In genomic region chr2:240248981-240249422, GRCh38 we compare ENCODE assay signal across 22 cellular contexts.
DNase-seq lines count a peak whose midpoint lies in the region; ATAC-seq and TF ChIP-seq lines count a peak whose summit lies in the region.
"Had no signal": no experiment of that assay in that cellular context is flagged by ENCODE, and none has a peak within 500 bp of the region (broad histone marks: within the 10 kb centered on the region; RNA-seq: fewer than 3 reads in every experiment).

No MANE protein-coding gene starts in this region.

- CTCF ChIA-PET in activated CD4-positive, alpha-beta memory T cell treated with anti-CD3 and anti-CD28 coated beads, Interleukin-2, amount 10 ng/mL, durations not matched to agents 7 days and 5 days (lab: Charles Lee): no interaction called here

- H3K27me3 ChIP-seq in lower lobe of right lung (ENCODE audit: low read depth): no peaks in the 10 kb centered on the region
- H3K27me3 ChIP-seq: upper lobe of right lung had no signal

- no peak overlapping the region for H3K4me3 Mint-ChIP-seq in activated CD4-positive, alpha-beta memory T cell treated with anti-CD3 and anti-CD28 coated beads, Interleukin-2, amount 10 ng/mL, durations not matched to agents 7 days and 5 days
- H3K4me3 Mint-ChIP-seq: activated CD4-positive, alpha-beta T cell treated with anti-CD3 and anti-CD28 coated beads for 36 hours; activated T-cell treated with anti-CD3 and anti-CD28 coated beads, Interleukin-2, amount 50 U/mL, for 4 hours; CD4-positive, CD25-positive, alpha-beta regulatory T cell; effector memory CD8-positive, alpha-beta T cell; stimulated activated naive B cell treated with anti-CD40 and anti-IgM and Interleukin-4, amounts not matched to agents 10 μg/mL and 1 μg/mL and 100 μg/mL, for 72 hours had no signal

- no peak overlapping the region for H3K27ac ChIP-seq in lower lobe of right lung
- H3K27ac ChIP-seq: HL-60, upper lobe of right lung had no signal

- H3K36me3 Mint-ChIP-seq in activated CD4-positive, alpha-beta memory T cell treated with anti-CD3 and anti-CD28 coated beads, Interleukin-2, amount 10 ng/mL, durations not matched to agents 7 days and 5 days (ENCODE audit: low read depth): no peaks in the 10 kb centered on the region
- H3K36me3 Mint-ChIP-seq: CD4-positive, CD25-positive, alpha-beta regulatory T cell; stimulated activated naive B cell treated with anti-CD40 and anti-IgM and Interleukin-4, amounts not matched to agents 10 μg/mL and 1 μg/mL and 100 μg/mL, for 72 hours had no signal

- H3K4me1 Mint-ChIP-seq in activated CD4-positive, alpha-beta memory T cell treated with anti-CD3 and anti-CD28 coated beads, Interleukin-2, amount 10 ng/mL, durations not matched to agents 7 days and 5 days: no peaks in the 10 kb centered on the region
- H3K4me1 Mint-ChIP-seq: activated CD4-positive, alpha-beta T cell treated with anti-CD3 and anti-CD28 coated beads for 36 hours; CD4-positive, CD25-positive, alpha-beta regulatory T cell; stimulated activated naive B cell treated with anti-CD40 and anti-IgM and Interleukin-4, amounts not matched to agents 10 μg/mL and 1 μg/mL and 100 μg/mL, for 72 hours had no signal

- H3K27ac Mint-ChIP-seq in activated CD4-positive, alpha-beta memory T cell treated with anti-CD3 and anti-CD28 coated beads, Interleukin-2, amount 10 ng/mL, durations not matched to agents 7 days and 5 days: no peak overlapping the region
- H3K27ac Mint-ChIP-seq: activated CD4-positive, alpha-beta T cell treated with anti-CD3 and anti-CD28 coated beads for 36 hours; effector memory CD8-positive, alpha-beta T cell; stimulated activated naive B cell treated with anti-CD40 and anti-IgM and Interleukin-4, amounts not matched to agents 10 μg/mL and 1 μg/mL and 100 μg/mL, for 72 hours had no signal

- peak; percentile 28 for DNase-seq in activated CD8-positive, alpha-beta memory T cell treated with anti-CD3 and anti-CD28 coated beads for 24 hours
- no peak for DNase-seq in activated CD8-positive, alpha-beta memory T cell treated with anti-CD3 and anti-CD28 coated beads, Interleukin-2, amount 50 U/mL, for 4 hours
- peak; percentile 4 for DNase-seq in activated CD4-positive, alpha-beta memory T cell treated with anti-CD3 and anti-CD28 coated beads, Interleukin-2, amount 10 ng/mL, durations not matched to agents 7 days and 5 days
- DNase-seq in lower lobe of right lung (peak; percentile 43), NCI-H526 treated with DMSO at 0.1 percent for 48 hours (lab: John Stamatoyannopoulos, UW) (no peak)
- DNase-seq in stimulated activated CD8-positive, alpha-beta memory T cell treated with anti-CD3 and anti-CD28 coated beads, Interleukin-4, amount 100 ng/mL, for 48 hours: peak; percentile 12
- DNase-seq: activated CD4-positive, alpha-beta T cell treated with anti-CD3 and anti-CD28 coated beads for 36 hours; activated T-cell treated with anti-CD3 and anti-CD28 coated beads, Interleukin-2, amount 50 U/mL, for 4 hours; CD4-positive, CD25-positive, alpha-beta regulatory T cell; central memory CD4-positive, alpha-beta T cell; effector memory CD8-positive, alpha-beta T cell; KBM-7; NCI-H2029 treated with DMSO at 0.1 percent for 48 hours; NCI-H69; stimulated activated CD4-positive, alpha-beta T cell treated with anti-CD3 and anti-CD28 coated beads, Interleukin-12 subunit alpha, Interleukin-12 subunit beta, amount 100 ng/mL, for 4 hours; stimulated activated naive B cell treated with anti-CD40 and anti-IgM and Interleukin-4, amounts not matched to agents 10 μg/mL and 1 μg/mL and 100 μg/mL, for 72 hours; T-helper 9 cell had no signal

- no peaks in the 10 kb centered on the region for H3K9me3 ChIP-seq in lower lobe of right lung
- H3K9me3 ChIP-seq: prostate gland, upper lobe of right lung had no signal

- H3K9me3 Mint-ChIP-seq in activated CD4-positive, alpha-beta memory T cell treated with anti-CD3 and anti-CD28 coated beads, Interleukin-2, amount 10 ng/mL, durations not matched to agents 7 days and 5 days: no peaks in the 10 kb centered on the region
- H3K9me3 Mint-ChIP-seq: activated T-cell treated with anti-CD3 and anti-CD28 coated beads, Interleukin-2, amount 50 U/mL, for 4 hours; CD4-positive, CD25-positive, alpha-beta regulatory T cell had no signal

- peaks cover 2% of the 10 kb centered on the region for H3K27me3 Mint-ChIP-seq in activated CD4-positive, alpha-beta memory T cell treated with anti-CD3 and anti-CD28 coated beads, Interleukin-2, amount 10 ng/mL, durations not matched to agents 7 days and 5 days

- TF ChIP-seq CTCF in lower lobe of right lung (IDR thresholded peaks at IDR 0.05): no peak

- H3K4me3 ChIP-seq in lower lobe of right lung: no peak overlapping the region
- H3K4me3 ChIP-seq: prostate gland, upper lobe of right lung had no signal

- H3K4me1 ChIP-seq in lower lobe of right lung: peaks cover 26% of the 10 kb centered on the region
- H3K4me1 ChIP-seq: prostate gland had no signal

- no peaks in the 10 kb centered on the region for H3K36me3 ChIP-seq in lower lobe of right lung
- H3K36me3 ChIP-seq: prostate gland, upper lobe of right lung had no signal

- intact Hi-C loops in lower lobe of right lung (cut with DNase I): no loop called here

- POLR2A ChIA-PET in activated CD4-positive, alpha-beta memory T cell treated with anti-CD3 and anti-CD28 coated beads, Interleukin-2, amount 10 ng/mL, durations not matched to agents 7 days and 5 days (lab: Charles Lee): no interaction called here

- ATAC-seq in lower lobe of right lung (no peak), GM19324 (IDR thresholded peaks at IDR 0.05; ENCODE audit: low FRiP score, unreplicated experiment) (no peak), HG02763 (IDR thresholded peaks at IDR 0.05; ENCODE audit: unreplicated experiment) (no peak)
- ATAC-seq: activated CD4-positive, alpha-beta T cell treated with anti-CD3 and anti-CD28 coated beads for 36 hours; activated T-cell treated with anti-CD3 and anti-CD28 coated beads, Interleukin-2, amount 50 U/mL, for 4 hours; effector memory CD8-positive, alpha-beta T cell; stimulated activated naive B cell treated with anti-CD40 and anti-IgM and Interleukin-4, amounts not matched to agents 10 μg/mL and 1 μg/mL and 100 μg/mL, for 72 hours; upper lobe of right lung had no signal

Comparison
In these comparisons a context has a peak if more than half of its experiments do, and no peak if none do; other contexts are left out.
1. DNase-seq: peak in activated CD8-positive, alpha-beta memory T cell treated with anti-CD3 and anti-CD28 coated beads for 24 hours (single experiment), activated CD4-positive, alpha-beta memory T cell treated with anti-CD3 and anti-CD28 coated beads, Interleukin-2, amount 10 ng/mL, durations not matched to agents 7 days and 5 days (single experiment), lower lobe of right lung (single experiment) and stimulated activated CD8-positive, alpha-beta memory T cell treated with anti-CD3 and anti-CD28 coated beads, Interleukin-4, amount 100 ng/mL, for 48 hours (single experiment); none in activated CD8-positive, alpha-beta memory T cell treated with anti-CD3 and anti-CD28 coated beads, Interleukin-2, amount 50 U/mL, for 4 hours (single experiment) and NCI-H526 treated with DMSO at 0.1 percent for 48 hours (single experiment).